1 cellular context compared by ENCODE assay signal in the genomic region with DNA sequence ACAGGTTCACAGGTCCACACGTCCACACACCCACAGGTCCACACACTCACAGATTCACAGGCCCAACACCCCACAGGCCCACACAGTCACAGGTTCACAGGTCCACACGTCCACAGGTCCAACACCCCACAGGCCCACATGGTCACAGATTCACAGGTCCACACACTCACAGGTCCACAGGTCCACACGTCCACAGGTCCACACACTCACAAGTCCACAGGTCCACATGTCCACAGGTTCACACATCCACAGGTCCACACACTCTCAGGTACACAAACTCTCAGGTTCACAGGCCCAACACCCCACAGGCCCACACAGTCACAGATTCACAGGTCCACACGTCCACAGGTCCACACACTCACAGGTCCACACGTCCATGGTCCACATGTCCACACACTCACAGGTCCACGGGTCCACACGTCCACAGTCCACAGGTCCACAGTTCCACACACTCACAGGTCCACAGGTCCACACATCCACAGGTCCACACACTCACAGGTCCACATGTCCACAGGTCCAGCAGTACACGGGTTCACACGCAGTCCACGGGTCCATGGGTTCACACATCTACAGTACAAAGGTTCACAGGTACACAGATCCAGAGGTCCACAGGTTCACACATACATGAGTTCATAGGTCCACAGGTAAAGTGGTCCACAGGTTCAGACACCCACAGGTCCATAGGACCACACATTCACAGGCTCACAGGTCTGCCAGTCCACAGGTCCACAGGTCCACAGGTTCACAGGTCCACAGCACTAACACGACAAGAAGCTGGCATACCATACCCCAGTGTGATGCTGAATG.
TF ChIP-seq lines count a peak whose summit lies in the region.

No MANE protein-coding gene starts in this region.

TF ChIP-seq in HepG2, 621 proteins besides CTCF, POLR2A, EP300 and RAD21:
- TF ChIP-seq ZNF652 (CRISPR knock-in tag; IDR thresholded peaks at IDR 0.05; ENCODE audit: borderline replicate concordance, low read depth) (no peak), MAF1 (CRISPR knock-in tag; IDR thresholded peaks at IDR 0.05; ENCODE audit: borderline replicate concordance) (no peak), ZNF484 (CRISPR knock-in tag; IDR thresholded peaks at IDR 0.05; ENCODE audit: borderline replicate concordance, low read depth) (no peak), SNAI1 (CRISPR knock-in tag; IDR thresholded peaks at IDR 0.05; ENCODE audit: borderline replicate concordance) (no peak), SETDB1 (CRISPR knock-in tag; IDR thresholded peaks at IDR 0.05; ENCODE audit: borderline replicate concordance) (no peak), ZNF230 (CRISPR knock-in tag; IDR thresholded peaks at IDR 0.05) (no peak), ZMYM4 (CRISPR knock-in tag; IDR thresholded peaks at IDR 0.05) (no peak), KDM5B (CRISPR knock-in tag; IDR thresholded peaks at IDR 0.05; ENCODE audit: borderline replicate concordance) (no peak)
- TF ChIP-seq, protein P1, sequence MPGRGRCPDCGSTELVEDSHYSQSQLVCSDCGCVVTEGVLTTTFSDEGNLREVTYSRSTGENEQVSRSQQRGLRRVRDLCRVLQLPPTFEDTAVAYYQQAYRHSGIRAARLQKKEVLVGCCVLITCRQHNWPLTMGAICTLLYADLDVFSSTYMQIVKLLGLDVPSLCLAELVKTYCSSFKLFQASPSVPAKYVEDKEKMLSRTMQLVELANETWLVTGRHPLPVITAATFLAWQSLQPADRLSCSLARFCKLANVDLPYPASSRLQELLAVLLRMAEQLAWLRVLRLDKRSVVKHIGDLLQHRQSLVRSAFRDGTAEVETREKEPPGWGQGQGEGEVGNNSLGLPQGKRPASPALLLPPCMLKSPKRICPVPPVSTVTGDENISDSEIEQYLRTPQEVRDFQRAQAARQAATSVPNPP (CRISPR knock-in tag; IDR thresholded peaks at IDR 0.05): no peak
